ENCODE assay signal across 12 cellular contexts in the genomic region with DNA sequence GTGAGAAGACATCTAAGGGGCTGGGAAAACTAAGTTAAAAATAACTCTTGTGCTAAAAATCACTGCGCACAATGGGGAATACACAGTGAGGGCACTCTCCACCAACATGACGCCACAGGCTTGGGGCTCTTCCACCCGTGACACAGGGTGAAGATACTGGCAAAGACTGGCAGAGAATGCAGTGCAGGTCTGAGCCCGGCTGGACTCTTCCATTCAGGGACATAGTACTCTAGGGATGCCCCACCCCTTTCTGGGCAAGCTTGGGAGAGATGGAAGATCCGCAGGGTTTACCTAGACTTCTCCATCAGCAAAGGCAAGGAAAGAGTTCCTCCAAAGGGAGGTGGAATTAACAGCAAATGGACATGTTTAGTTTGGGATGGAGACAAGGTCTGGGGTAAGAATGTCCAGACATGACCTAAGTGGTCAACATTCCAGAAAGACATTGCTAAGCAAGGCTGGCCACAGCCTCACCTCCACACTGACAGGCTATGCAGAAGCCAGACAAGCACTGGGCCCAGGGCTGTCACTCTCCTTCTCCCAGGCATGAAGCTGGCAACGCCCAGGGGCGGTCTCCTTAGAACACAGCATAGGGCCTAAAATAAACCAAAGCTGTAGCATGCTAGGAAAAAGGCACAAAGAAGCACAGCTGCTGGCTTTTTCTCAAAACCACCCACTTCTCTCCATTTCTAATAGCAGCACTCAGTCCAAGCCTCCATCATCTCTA. TPM values are rescaled to one million over a fixed set of nuclear protein-coding genes. Genes with fewer than 3 reads are reported as not detected.
DNase-seq lines count a peak whose midpoint lies in the region; ATAC-seq and TF ChIP-seq lines count a peak whose summit lies in the region.
"Had no signal": no experiment of that assay in that cellular context is flagged by ENCODE, and none has a peak within 500 bp of the region (broad histone marks: within the 10 kb centered on the region; RNA-seq: fewer than 3 reads in every experiment).

No MANE protein-coding gene starts in this region.

- no peak overlapping the region for H3K9ac ChIP-seq in IMR-90 (ENCODE audit: low read depth, low read length)
- H3K9ac ChIP-seq in colonic mucosa (ENCODE audit: low read depth in 2 of 2, low read length in 2 of 2) = peak overlapping the region in 1 of 2 donors; percentile 13

- H3K27ac ChIP-seq in IMR-90 (ENCODE audit: insufficient read depth, low read length) (peak overlapping the region; percentile 42; the same call in 1 of the 2 replicates), colonic mucosa (peak overlapping the region; percentile 51), left lung (peak overlapping the region in 1 of 2 donors; percentile 41), substantia nigra (ENCODE audit: low read depth, low read length, poor library complexity, severe bottlenecking) (peak overlapping the region; percentile 39)

- H3K36me3 ChIP-seq in IMR-90 (ENCODE audit: control insufficient read depth, insufficient read depth, low read length) (peaks cover 19% of the 10 kb centered on the region), colonic mucosa (no peaks in the 10 kb centered on the region), left lung (peaks cover 0 to 20% of the 10 kb centered on the region in 2 donors)

- no peak overlapping the region for H2BK120ac ChIP-seq in IMR-90 (ENCODE audit: low read depth, low read length)

- dilution Hi-C loops in IMR-90 (cut with HindIII; ENCODE audit: low sequenced_read_pairs, unreplicated experiment) = no loop called here

- ATAC-seq in IMR-90 (ENCODE audit: low read depth) (peak; percentile 82), left lung (peak; percentile 42)

- intact Hi-C loops in IMR-90 (cut with micrococcal nuclease) = no loop called here
- intact Hi-C loops in colonic mucosa (cut with DNase I) = no loop called here
- intact Hi-C loops in left lung (cut with DNase I) = no loop called here

- H3K79me1 ChIP-seq in IMR-90 (ENCODE audit: low read depth in 1 of 2, low read length in 2 of 2) = peaks cover 59 to 88% of the 10 kb centered on the region in 2 experiments

- peaks cover 46% of the 10 kb centered on the region for H3K9me1 ChIP-seq in IMR-90 (ENCODE audit: insufficient read depth, low read length)

- H3K4me2 ChIP-seq in IMR-90 (ENCODE audit: low read depth, low read length) = no peak overlapping the region

- no peak overlapping the region; a peak in 1 of 4 replicates for H4K8ac ChIP-seq in IMR-90 (ENCODE audit: low read depth in 2 of 2, low read length in 2 of 2)

- in situ Hi-C loops in IMR-90 (cut with MboI; ENCODE audit: low sequenced_read_pairs) = no loop called here

- no peaks in the 10 kb centered on the region for H3K4me1 Mint-ChIP-seq in progenitor cell of endocrine pancreas (ENCODE audit: low read depth)

- no peak overlapping the region for H2AK9ac ChIP-seq in IMR-90 (replicated peaks; ENCODE audit: low read depth, low read length, poor library complexity)

- H4K5ac ChIP-seq in IMR-90 (ENCODE audit: low read depth, low read length) = no peak overlapping the region

- H2BK20ac ChIP-seq in IMR-90 (ENCODE audit: low read depth, low read length) = peak overlapping the region; percentile 16; the same call in 1 of the 2 replicates

- TF ChIP-seq RAD21 in IMR-90 (IDR thresholded peaks at IDR 0.05; ENCODE audit: low read length) = no peak

- H3K4me1 ChIP-seq in IMR-90 (ENCODE audit: control insufficient read depth, insufficient read depth, low read length) = peaks cover 29% of the 10 kb centered on the region
- H3K4me1 ChIP-seq in colonic mucosa = peaks cover 9% of the 10 kb centered on the region
- H3K4me1 ChIP-seq in left lung = peaks cover 13 to 57% of the 10 kb centered on the region in 2 donors

- H3K4me3 Mint-ChIP-seq in progenitor cell of endocrine pancreas (ENCODE audit: low read depth) = no peak overlapping the region

- H3K9me3 ChIP-seq in IMR-90 (ENCODE audit: control insufficient read depth, insufficient read depth, low read length) = no peaks in the 10 kb centered on the region
- H3K9me3 ChIP-seq in colonic mucosa = no peaks in the 10 kb centered on the region
- no peaks in the 10 kb centered on the region for H3K9me3 ChIP-seq in left lung
- H3K9me3 ChIP-seq: adrenal gland had no signal

- H3K27me3 ChIP-seq in IMR-90 (ENCODE audit: control insufficient read depth, insufficient read depth, low read length) (no peaks in the 10 kb centered on the region), colonic mucosa (no peaks in the 10 kb centered on the region), left lung (no peaks in the 10 kb centered on the region)
- H3K27me3 ChIP-seq: adrenal gland had no signal

- H2BK15ac ChIP-seq in IMR-90 (ENCODE audit: low read depth, low read length) = no peak overlapping the region; the same call in 2 of the 3 replicates

- H4K20me1 ChIP-seq in IMR-90 (ENCODE audit: insufficient read depth, low read length) = peaks cover 21% of the 10 kb centered on the region

- POLR2A ChIA-PET in IMR-90 (lab: Charles Lee; ENCODE audit: unreplicated experiment) = interaction anchor here (0.6 kb wide), 1 partner anchor 116 kb away, joined by 3 read pairs; no protein-coding TSS in a partner anchor

- H2AK5ac ChIP-seq in IMR-90 (ENCODE audit: low read depth, low read length) = peak overlapping the region; percentile 54; the same call in 1 of the 2 replicates

- no peak overlapping the region; the same call in 1 of the 2 replicates for H3K56ac ChIP-seq in IMR-90 (ENCODE audit: extremely low read depth, insufficient read depth, low read length)

- no peak overlapping the region; the same call in none of the 2 replicates for H3K14ac ChIP-seq in IMR-90 (replicated peaks; ENCODE audit: low read depth, low read length)

- CTCF ChIA-PET in IMR-90 (lab: Yijun Ruan, JAX) = interaction anchor here (0.6 to 3.1 kb wide), 4 partner anchors 11 to 321 kb away, joined by 3 to 20 read pairs (median 7); no protein-coding TSS in a partner anchor

- peak overlapping the region; percentile 41 for H3K4ac ChIP-seq in IMR-90 (ENCODE audit: low read depth, low read length)

- no peak overlapping the region for H2AFZ ChIP-seq in IMR-90 (replicated peaks; ENCODE audit: low read length, poor library complexity)

- 29% methylated on average over 1 of the region's 7 CpGs; no CpG with 5 or more reads in 1 of the 2 experiments for WGBS in IMR-90 (ENCODE audit: extremely low coverage in 2 of 2, insufficient read length in 1 of 2), 2 experiments

- TF ChIP-seq CTCF in IMR-90 (conservative IDR thresholded peaks at IDR 0.05; ENCODE audit: low read depth, low read length) (no peak), colonic mucosa (IDR thresholded peaks at IDR 0.05) (no peak), left lung (IDR thresholded peaks at IDR 0.05) (no peak), progenitor cell of endocrine pancreas (IDR thresholded peaks at IDR 0.05; ENCODE audit: unreplicated experiment) (no peak)

- no peaks in the 10 kb centered on the region for H3K27me3 Mint-ChIP-seq in progenitor cell of endocrine pancreas
- H3K27me3 Mint-ChIP-seq: naive B cell had no signal

- no peak for TF ChIP-seq POLR2A in IMR-90 (IDR thresholded peaks at IDR 0.05; ENCODE audit: low read depth, low read length)

- H3K36me3 Mint-ChIP-seq in progenitor cell of endocrine pancreas (ENCODE audit: insufficient read depth) = peaks cover 16% of the 10 kb centered on the region

- H3K9me3 Mint-ChIP-seq in progenitor cell of endocrine pancreas (ENCODE audit: low read depth) = peaks cover 3% of the 10 kb centered on the region
- H3K9me3 Mint-ChIP-seq: naive B cell had no signal

- H3K4me3 ChIP-seq in IMR-90 (ENCODE audit: insufficient read depth, low read depth, low read length) = no peak overlapping the region
- no peak overlapping the region for H3K4me3 ChIP-seq in colonic mucosa
- no peak overlapping the region for H3K4me3 ChIP-seq in left lung
- H3K4me3 ChIP-seq: adrenal gland had no signal

- peak overlapping the region; percentile 32; the same call in 1 of the 2 replicates for H4K91ac ChIP-seq in IMR-90 (ENCODE audit: insufficient read depth, low read depth, low read length)

- DNase-seq in IMR-90 (peak; percentile 60), colonic mucosa (peak; percentile 64), left lung (no peak), substantia nigra (lab: John Stamatoyannopoulos, UW) (peak in 3 of 49 donors; percentile 6 to 22 (median 14)), T-helper 1 cell (no peak), progenitor cell of endocrine pancreas (ENCODE audit: low spot score, unreplicated experiment) (no peak), NCI-H2107 treated with DMSO at 0.1 percent for 48 hours (lab: John Stamatoyannopoulos, UW; ENCODE audit: unreplicated experiment) (no peak), activated gamma-delta T cell treated with Interleukin-2 at 50 U/mL for 16 hours (no peak)
- DNase-seq: GOT3, naive B cell, T-helper 9 cell had no signal

- H3K23ac ChIP-seq in IMR-90 (ENCODE audit: low read depth, low read length) = no peak overlapping the region

- no peak overlapping the region for H3K18ac ChIP-seq in IMR-90 (ENCODE audit: low read depth, low read length)

- H3K27ac Mint-ChIP-seq in progenitor cell of endocrine pancreas = no peak overlapping the region

- peak overlapping the region; percentile 15 for H2BK5ac ChIP-seq in IMR-90 (ENCODE audit: low read depth, low read length, poor library complexity, severe bottlenecking)

- BruUV-seq in IMR-90 (replicated peaks; lab: Mats Ljungman, UMichigan) = no TSS peak

TF ChIP-seq in IMR-90, 13 proteins besides CTCF, POLR2A, EP300 and RAD21:
- TF ChIP-seq RCOR1 (IDR thresholded peaks at IDR 0.05; ENCODE audit: insufficient replicate concordance, low read length) (no peak), BHLHE40 (IDR thresholded peaks at IDR 0.05; ENCODE audit: low read depth, low read length) (no peak), CEBPB (IDR thresholded peaks at IDR 0.05; ENCODE audit: low read depth, low read length) (peak; percentile 20; the same call in 1 of the 2 replicates), MXI1 (IDR thresholded peaks at IDR 0.05; ENCODE audit: borderline replicate concordance, low read depth, low read length) (peak; percentile 53; the same call in 1 of the 2 replicates), SMC3 (IDR thresholded peaks at IDR 0.05; ENCODE audit: low read depth, low read length) (no peak), RFX5 (IDR thresholded peaks at IDR 0.05; ENCODE audit: low read depth, low read length) (no peak)

RNA-seq across cellular contexts. Expression of gene XPNPEP1, which starts 28.1 kb away (rescaled TPM):
- total RNA-seq in IMR-90 (2012; rRNA removed) (136 and 164 TPM in 2 replicates), colonic mucosa (100 to 1,000 TPM; 122 to 127 TPM), left lung (10 to 100 TPM; 49.0 to 50.7 TPM), progenitor cell of endocrine pancreas (40.0 and 66.8 TPM in 2 replicates)
- polyA plus RNA-seq in IMR-90 (2012; rRNA removed) = 311 and 378 TPM in 2 replicates
- polyA plus RNA-seq in IMR-90 (2012; cell fraction: cytosol; rRNA removed) = 71.3 and 117 TPM in 2 replicates
- polyA plus RNA-seq in IMR-90 (2012; cell fraction: nucleus; rRNA removed; ENCODE audit: low replicate concordance) = 84.0 and 137 TPM in 2 replicates

Comparison
In these comparisons a context has a peak if more than half of its experiments do, and no peak if none do; other contexts are left out.
1. DNase-seq: peak in IMR-90 (single experiment) and colonic mucosa (single experiment); none in left lung (0 of 2), T-helper 1 cell (0 of 5), progenitor cell of endocrine pancreas (single experiment), NCI-H2107 treated with DMSO at 0.1 percent for 48 hours (single experiment) and activated gamma-delta T cell treated with Interleukin-2 at 50 U/mL for 16 hours (single experiment).